Comparison of ENCODE assay signal across 8 cellular contexts in the genomic region with DNA sequence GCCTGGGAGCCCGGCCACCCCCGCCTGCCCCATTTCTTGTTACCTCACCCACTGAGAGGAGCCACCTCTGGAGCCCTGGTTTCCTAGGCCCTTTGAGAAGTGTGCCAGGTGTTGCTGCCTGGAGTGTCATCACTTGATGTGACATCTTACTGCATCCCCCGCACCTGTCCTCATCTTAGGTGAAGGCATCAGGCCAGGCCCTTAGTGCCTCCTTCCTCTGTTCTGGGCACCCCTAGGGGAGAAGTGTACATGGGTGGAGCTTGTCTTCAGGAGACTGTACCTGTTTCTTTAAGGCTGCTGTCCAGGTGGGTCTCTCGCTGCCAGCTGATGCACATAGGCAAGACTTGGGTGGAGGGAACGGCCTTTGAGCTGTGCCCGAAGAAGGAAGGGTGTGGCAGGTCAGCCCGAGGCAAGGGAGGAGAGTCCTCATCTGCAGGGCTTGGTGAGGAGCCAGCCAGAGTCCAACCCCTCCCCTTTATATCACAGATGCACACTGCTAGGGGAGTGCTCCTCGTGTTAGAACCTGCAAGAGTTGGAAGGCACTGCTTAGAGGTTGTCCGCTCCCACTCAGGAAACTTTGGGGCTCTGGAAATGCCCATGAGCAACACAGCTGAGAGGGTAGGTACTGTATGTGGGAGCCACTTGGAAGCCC. TPM values are rescaled to one million over a fixed set of nuclear protein-coding genes. Genes with fewer than 3 reads are reported as not detected.
DNase-seq lines count a peak whose midpoint lies in the region; ATAC-seq, FAIRE-seq and TF ChIP-seq lines count a peak whose summit lies in the region.

No MANE protein-coding gene starts in this region.

- H3K4me1 ChIP-seq in kidney (ENCODE audit: control insufficient read depth in 1 of 2, insufficient read depth in 1 of 2, low read depth in 1 of 2, low read length in 2 of 2), result peaks cover 14 to 28% of the 10 kb centered on the region in 2 donors

- no peak overlapping the region for H3K4me3 ChIP-seq in kidney (ENCODE audit: low read length in 2 of 2)

- H3K9me3 ChIP-seq in kidney (ENCODE audit: control insufficient read depth in 1 of 2, low read length in 2 of 2), result no peaks in the 10 kb centered on the region

- H3K27ac ChIP-seq in kidney (ENCODE audit: low read depth in 2 of 2, low read length in 2 of 2), result no peak overlapping the region

- TF ChIP-seq CTCF in kidney (IDR thresholded peaks at IDR 0.05; ENCODE audit: borderline replicate concordance, extremely low read depth, insufficient read depth), result no peak

- FAIRE-seq in kidney (lab: Jason Lieb, UNC), result no peak

- H3K9ac ChIP-seq in kidney (ENCODE audit: low read length in 2 of 2), result no peak overlapping the region

- H3K27me3 Mint-ChIP-seq in immature natural killer cell (ENCODE audit: low read depth in 3 of 3), result peaks cover 0 to 1% (median 0%) of the 10 kb centered on the region in 3 donors

- peaks cover 91 to 96% of the 10 kb centered on the region in 2 donors for H3K4me1 Mint-ChIP-seq in immature natural killer cell

- no peak for DNase-seq in immature natural killer cell
- no peak for DNase-seq in kidney
- DNase-seq in NK-92 treated with Interleukin-12 subunit alpha and Interleukin-12 subunit beta, amount 100 ng/mL, for 24 hours (lab: John Stamatoyannopoulos, UW), result no peak
- DNase-seq in hippocampal formation (lab: John Stamatoyannopoulos, UW), result no peak
- no peak for DNase-seq in activated CD8-positive, alpha-beta memory T cell treated with anti-CD3 and anti-CD28 coated beads, Interleukin-2, amount 50 U/mL, for 48 hours

- H3K9me3 Mint-ChIP-seq in immature natural killer cell, result no peaks in the 10 kb centered on the region

- intact Hi-C loops in kidney (cut with DNase I), result no loop called here

- ATAC-seq in GM18508 (IDR thresholded peaks at IDR 0.05; ENCODE audit: insufficient read depth, unreplicated experiment) (peak; percentile 1), HG02610 (IDR thresholded peaks at IDR 0.05; ENCODE audit: unreplicated experiment) (peak; percentile 9), SK-N-SH treated with all-trans-retinoic acid at 6 μM for 48 hours (peak; percentile 7; the same call in 2 of the 3 replicates)

- H3K36me3 ChIP-seq in kidney (ENCODE audit: control insufficient read depth in 1 of 2, insufficient read depth in 2 of 2, low read length in 2 of 2), result no peaks in the 10 kb centered on the region

- H3K4me3 Mint-ChIP-seq in immature natural killer cell, result peak overlapping the region in 4 of 5 donors; percentile 42 to 68 (median 62)

- peak overlapping the region; percentile 49 to 86 (median 73) for H3K27ac Mint-ChIP-seq in immature natural killer cell

- H3K36me3 Mint-ChIP-seq in immature natural killer cell, result no peaks in the 10 kb centered on the region

TF ChIP-seq in SK-N-SH treated with all-trans-retinoic acid at 6 μM for 48 hours, 23 proteins besides CTCF, POLR2A, EP300 and RAD21 (continues in another document):
- TF ChIP-seq CSDC2 (CRISPR knock-in tag; IDR thresholded peaks at IDR 0.05) (no peak), ESRRG (CRISPR knock-in tag; IDR thresholded peaks at IDR 0.05) (no peak), ZNF8 (CRISPR knock-in tag; IDR thresholded peaks at IDR 0.05) (no peak), BACH2 (CRISPR knock-in tag; IDR thresholded peaks at IDR 0.05; ENCODE audit: borderline replicate concordance) (no peak), RARB (CRISPR knock-in tag; IDR thresholded peaks at IDR 0.05) (no peak), PPARA (CRISPR knock-in tag; IDR thresholded peaks at IDR 0.05; ENCODE audit: borderline replicate concordance) (no peak), ZNF565 (CRISPR knock-in tag; conservative IDR thresholded peaks at IDR 0.05; ENCODE audit: low read depth) (no peak), SNAI2 (CRISPR knock-in tag; IDR thresholded peaks at IDR 0.05) (no peak), TCF4 (CRISPR knock-in tag; IDR thresholded peaks at IDR 0.05; ENCODE audit: borderline replicate concordance) (no peak), ZFP3 (CRISPR knock-in tag; IDR thresholded peaks at IDR 0.05) (no peak), ZNF70 (CRISPR knock-in tag; IDR thresholded peaks at IDR 0.05) (no peak), OSR1 (CRISPR knock-in tag; IDR thresholded peaks at IDR 0.05) (no peak), TOX (CRISPR knock-in tag; IDR thresholded peaks at IDR 0.05; ENCODE audit: borderline replicate concordance) (no peak), ZC3H10 (CRISPR knock-in tag; IDR thresholded peaks at IDR 0.05) (no peak), CSRNP3 (CRISPR knock-in tag; IDR thresholded peaks at IDR 0.05) (no peak), ISL1 (CRISPR knock-in tag; IDR thresholded peaks at IDR 0.05) (no peak)
- TF ChIP-seq, protein P1, sequence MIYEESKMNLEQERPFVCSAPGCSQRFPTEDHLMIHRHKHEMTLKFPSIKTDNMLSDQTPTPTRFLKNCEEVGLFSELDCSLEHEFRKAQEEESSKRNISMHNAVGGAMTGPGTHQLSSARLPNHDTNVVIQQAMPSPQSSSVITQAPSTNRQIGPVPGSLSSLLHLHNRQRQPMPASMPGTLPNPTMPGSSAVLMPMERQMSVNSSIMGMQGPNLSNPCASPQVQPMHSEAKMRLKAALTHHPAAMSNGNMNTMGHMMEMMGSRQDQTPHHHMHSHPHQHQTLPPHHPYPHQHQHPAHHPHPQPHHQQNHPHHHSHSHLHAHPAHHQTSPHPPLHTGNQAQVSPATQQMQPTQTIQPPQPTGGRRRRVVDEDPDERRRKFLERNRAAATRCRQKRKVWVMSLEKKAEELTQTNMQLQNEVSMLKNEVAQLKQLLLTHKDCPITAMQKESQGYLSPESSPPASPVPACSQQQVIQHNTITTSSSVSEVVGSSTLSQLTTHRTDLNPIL (CRISPR knock-in tag; IDR thresholded peaks at IDR 0.05; ENCODE audit: low read depth), result no peak
- TF ChIP-seq, protein P2, sequence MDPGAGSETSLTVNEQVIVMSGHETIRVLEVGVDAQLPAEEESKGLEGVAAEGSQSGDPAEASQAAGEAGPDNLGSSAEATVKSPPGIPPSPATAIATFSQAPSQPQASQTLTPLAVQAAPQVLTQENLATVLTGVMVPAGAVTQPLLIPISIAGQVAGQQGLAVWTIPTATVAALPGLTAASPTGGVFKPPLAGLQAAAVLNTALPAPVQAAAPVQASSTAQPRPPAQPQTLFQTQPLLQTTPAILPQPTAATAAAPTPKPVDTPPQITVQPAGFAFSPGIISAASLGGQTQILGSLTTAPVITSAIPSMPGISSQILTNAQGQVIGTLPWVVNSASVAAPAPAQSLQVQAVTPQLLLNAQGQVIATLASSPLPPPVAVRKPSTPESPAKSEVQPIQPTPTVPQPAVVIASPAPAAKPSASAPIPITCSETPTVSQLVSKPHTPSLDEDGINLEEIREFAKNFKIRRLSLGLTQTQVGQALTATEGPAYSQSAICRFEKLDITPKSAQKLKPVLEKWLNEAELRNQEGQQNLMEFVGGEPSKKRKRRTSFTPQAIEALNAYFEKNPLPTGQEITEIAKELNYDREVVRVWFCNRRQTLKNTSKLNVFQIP (CRISPR knock-in tag; IDR thresholded peaks at IDR 0.05; ENCODE audit: borderline replicate concordance, low read depth), result no peak
- TF ChIP-seq, protein P3, sequence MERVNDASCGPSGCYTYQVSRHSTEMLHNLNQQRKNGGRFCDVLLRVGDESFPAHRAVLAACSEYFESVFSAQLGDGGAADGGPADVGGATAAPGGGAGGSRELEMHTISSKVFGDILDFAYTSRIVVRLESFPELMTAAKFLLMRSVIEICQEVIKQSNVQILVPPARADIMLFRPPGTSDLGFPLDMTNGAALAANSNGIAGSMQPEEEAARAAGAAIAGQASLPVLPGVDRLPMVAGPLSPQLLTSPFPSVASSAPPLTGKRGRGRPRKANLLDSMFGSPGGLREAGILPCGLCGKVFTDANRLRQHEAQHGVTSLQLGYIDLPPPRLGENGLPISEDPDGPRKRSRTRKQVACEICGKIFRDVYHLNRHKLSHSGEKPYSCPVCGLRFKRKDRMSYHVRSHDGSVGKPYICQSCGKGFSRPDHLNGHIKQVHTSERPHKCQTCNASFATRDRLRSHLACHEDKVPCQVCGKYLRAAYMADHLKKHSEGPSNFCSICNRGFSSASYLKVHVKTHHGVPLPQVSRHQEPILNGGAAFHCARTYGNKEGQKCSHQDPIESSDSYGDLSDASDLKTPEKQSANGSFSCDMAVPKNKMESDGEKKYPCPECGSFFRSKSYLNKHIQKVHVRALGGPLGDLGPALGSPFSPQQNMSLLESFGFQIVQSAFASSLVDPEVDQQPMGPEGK (CRISPR knock-in tag; IDR thresholded peaks at IDR 0.05; ENCODE audit: borderline replicate concordance), result no peak

RNA-seq across cellular contexts. Expression of gene NCK2, which starts 45.9 kb away (rescaled TPM):
- polyA plus RNA-seq in immature natural killer cell (10 to 100 TPM; 10.7 to 22.1 (median 16.2) TPM), kidney (ENCODE audit: insufficient read depth, low read depth, low replicate concordance) (22.8 TPM)
- total RNA-seq in kidney, result 52.9 TPM
